17 cellular contexts compared by ENCODE assay signal in the genomic region with DNA sequence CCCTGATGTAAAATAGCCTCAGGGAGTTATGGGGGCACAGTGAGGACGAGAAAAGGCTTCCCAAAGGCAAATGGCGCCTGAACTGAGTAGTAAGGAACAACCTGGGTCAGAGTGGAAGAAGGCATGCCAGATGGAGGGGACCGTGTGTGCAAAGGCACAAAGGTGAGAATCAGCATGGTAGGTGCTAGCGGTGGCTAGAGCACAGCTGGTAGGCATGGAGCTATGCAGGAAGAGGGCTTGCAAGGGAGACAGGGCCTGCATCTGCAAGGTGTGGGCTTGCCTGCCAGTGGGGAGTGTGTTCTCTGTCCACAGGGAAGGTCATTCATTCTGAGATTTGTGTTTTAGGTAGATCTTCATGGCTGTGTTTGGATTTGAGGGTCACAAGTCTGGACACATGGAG.
"Had no signal": no experiment of that assay in that cellular context is flagged by ENCODE, and none has a peak within 500 bp of the region (broad histone marks: within the 10 kb centered on the region; RNA-seq: fewer than 3 reads in every experiment).

No MANE protein-coding gene starts in this region.

- H3K36me3 ChIP-seq: esophagus squamous epithelium, right lobe of liver, suprapubic skin, thyroid gland, upper lobe of left lung, uterus had no signal

- H3K4me3 Mint-ChIP-seq: natural killer cell treated with Interleukin-12 subunit alpha and Interleukin-12 subunit beta and Interleukin-15 and Interleukin-18, amount 100 ng/mL, for 72 hours had no signal

- H3K4me3 ChIP-seq: esophagus squamous epithelium, hepatocyte, psoas muscle, right lobe of liver, suprapubic skin, thyroid gland, upper lobe of left lung, uterus had no signal

- H3K27me3 ChIP-seq: esophagus squamous epithelium, foreskin keratinocyte, hepatocyte, right lobe of liver, suprapubic skin, thyroid gland, upper lobe of left lung, uterus had no signal

- H3K9me3 ChIP-seq: psoas muscle, right lobe of liver, suprapubic skin, thyroid gland, upper lobe of left lung, uterus had no signal

- H3K9me3 Mint-ChIP-seq: natural killer cell treated with Interleukin-12 subunit alpha and Interleukin-12 subunit beta and Interleukin-15 and Interleukin-18, amount 100 ng/mL, for 72 hours had no signal

- H3K4me1 ChIP-seq: esophagus squamous epithelium, foreskin keratinocyte, parathyroid adenoma, psoas muscle, right lobe of liver, suprapubic skin, thyroid gland, upper lobe of left lung, uterus had no signal

- H3K27ac Mint-ChIP-seq: natural killer cell treated with Interleukin-12 subunit alpha and Interleukin-12 subunit beta and Interleukin-15 and Interleukin-18, amount 100 ng/mL, for 72 hours had no signal

- H3K36me3 Mint-ChIP-seq: natural killer cell treated with Interleukin-12 subunit alpha and Interleukin-12 subunit beta and Interleukin-15 and Interleukin-18, amount 100 ng/mL, for 72 hours had no signal

- H3K9ac ChIP-seq: parathyroid adenoma had no signal

- H2AFZ ChIP-seq: hepatocyte, parathyroid adenoma had no signal

- FAIRE-seq: colon had no signal

- DNase-seq: cerebellar nuclear complex; dermis blood vessel endothelial cell; esophagus squamous epithelium; foreskin keratinocyte; head of caudate nucleus; psoas muscle; retina; stimulated activated naive CD4-positive, alpha-beta T cell treated with Interleukin-2 at 50 U/mL for 16 hours; thyroid gland; upper lobe of left lung; uterus had no signal

- H3K27ac ChIP-seq: esophagus squamous epithelium, foreskin keratinocyte, hepatocyte, parathyroid adenoma, psoas muscle, right lobe of liver, suprapubic skin, thyroid gland, upper lobe of left lung, uterus had no signal

- H3K4me2 ChIP-seq: hepatocyte had no signal
